ENCODE assay signal across 25 cellular contexts in the genomic region with DNA sequence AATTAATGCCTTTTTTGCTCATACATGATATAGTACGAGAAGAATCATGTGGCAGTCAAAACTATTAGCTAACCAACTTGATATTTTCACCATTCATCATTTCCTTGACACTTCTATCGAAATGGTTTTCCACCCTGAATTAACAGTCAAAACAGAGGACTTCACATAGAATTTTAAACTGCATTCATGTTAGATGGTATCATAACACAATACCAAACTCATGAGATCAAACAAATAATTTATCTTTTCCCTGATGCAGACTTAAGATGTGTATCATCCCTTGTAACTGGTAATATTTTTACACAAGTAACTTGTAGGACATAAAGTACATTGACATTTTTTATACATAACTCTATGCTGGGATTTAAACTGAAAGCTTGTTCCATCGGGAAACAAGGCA.
"Had no signal": no experiment of that assay in that cellular context is flagged by ENCODE, and none has a peak within 500 bp of the region (broad histone marks: within the 10 kb centered on the region; RNA-seq: fewer than 3 reads in every experiment).

No MANE protein-coding gene starts in this region.

- FAIRE-seq: islet of Langerhans, kidney, pancreas, small intestine, urothelium cell line had no signal

- H3K36me3 ChIP-seq: left lung, pancreas, prostate gland, spleen, suprapubic skin, thoracic aorta, tibial artery, upper lobe of right lung had no signal

- DNase-seq: hippocampal formation; kidney; left colon; left lung; naive thymus-derived CD8-positive, alpha-beta T cell; nucleus accumbens; pancreas; posterior cingulate gyrus; retina; right cardiac atrium; small intestine; spleen; stimulated activated CD4-positive, alpha-beta T cell treated with anti-CD3 and anti-CD28 coated beads, Interleukin-4, amount 100 ng/mL, for 24 hours; stimulated activated naive CD4-positive, alpha-beta T cell; tibial artery; trophoblast cell; upper lobe of right lung had no signal

- H3K4me1 ChIP-seq: left lung, pancreas, prostate gland, spleen, suprapubic skin, tibial artery, upper lobe of right lung had no signal

- H3K9me3 ChIP-seq: left lung, pancreas, prostate gland, spleen, suprapubic skin, thoracic aorta, tibial artery, upper lobe of right lung had no signal

- H3K27me3 ChIP-seq: left lung, pancreas, spleen, suprapubic skin, tibial artery, upper lobe of right lung had no signal

- H3K4me3 ChIP-seq: left lung, lung, pancreas, prostate gland, spleen, suprapubic skin, thoracic aorta, tibial artery, upper lobe of right lung had no signal

- ATAC-seq: left colon; left lung; naive thymus-derived CD8-positive, alpha-beta T cell; pancreas; right cardiac atrium; sciatic nerve; stimulated activated effector memory CD8-positive, alpha-beta T cell treated with anti-CD3 and anti-CD28 coated beads, Interleukin-12 subunit alpha, Interleukin-12 subunit beta, amount 100 ng/mL, for 72 hours; upper lobe of right lung had no signal

- H3K27ac ChIP-seq: left lung, pancreas, prostate gland, spleen, suprapubic skin, thoracic aorta, tibial artery, upper lobe of right lung had no signal
